Comparison of ENCODE assay signal across 21 cellular contexts in genomic region chr3:4695846-4696245, GRCh38.
DNase-seq lines count a peak whose midpoint lies in the region; ATAC-seq and TF ChIP-seq lines count a peak whose summit lies in the region.
"Had no signal": no experiment of that assay in that cellular context is flagged by ENCODE, and none has a peak within 500 bp of the region (broad histone marks: within the 10 kb centered on the region; RNA-seq: fewer than 3 reads in every experiment).

No MANE protein-coding gene starts in this region.

- peaks cover 0 to 28% of the 10 kb centered on the region in 2 donors for H3K36me3 ChIP-seq in left lung
- H3K36me3 ChIP-seq: SJCRH30 had no signal

- peaks cover 4% of the 10 kb centered on the region for H3K4me1 Mint-ChIP-seq in activated CD4-positive, alpha-beta T cell treated with anti-CD3 and anti-CD28 coated beads, Interleukin-2, amount 10 ng/mL, durations not matched to agents 24 days and 14 days
- H3K4me1 Mint-ChIP-seq in activated T-helper 17 cell treated with anti-CD3 and anti-CD28 coated beads, Interleukin-2, amount 50 U/mL, for 72 hours = peaks cover 11% of the 10 kb centered on the region

- H3K9me3 Mint-ChIP-seq in activated CD4-positive, alpha-beta T cell treated with anti-CD3 and anti-CD28 coated beads, Interleukin-2, amount 10 ng/mL, durations not matched to agents 24 days and 14 days = no peaks in the 10 kb centered on the region
- no peaks in the 10 kb centered on the region for H3K9me3 Mint-ChIP-seq in activated T-helper 17 cell treated with anti-CD3 and anti-CD28 coated beads, Interleukin-2, amount 50 U/mL, for 72 hours
- H3K9me3 Mint-ChIP-seq: CD4-positive, alpha-beta memory T cell had no signal

- H3K4me3 Mint-ChIP-seq in activated CD4-positive, alpha-beta T cell treated with anti-CD3 and anti-CD28 coated beads, Interleukin-2, amount 10 ng/mL, durations not matched to agents 24 days and 14 days = no peak overlapping the region
- no peak overlapping the region for H3K4me3 Mint-ChIP-seq in activated T-helper 17 cell treated with anti-CD3 and anti-CD28 coated beads, Interleukin-2, amount 50 U/mL, for 72 hours
- H3K4me3 Mint-ChIP-seq: CD4-positive, alpha-beta memory T cell had no signal

- DNase-seq in activated CD4-positive, alpha-beta T cell treated with anti-CD3 and anti-CD28 coated beads, Interleukin-2, amount 10 ng/mL, durations not matched to agents 24 days and 14 days = no peak
- no peak for DNase-seq in activated CD4-positive, alpha-beta T cell treated with anti-CD3 and anti-CD28 coated beads, Interleukin-2, amount 50 U/mL, for 1 hour
- DNase-seq in left lung = no peak
- no peak for DNase-seq in T-helper 1 cell
- no peak for DNase-seq in stimulated activated naive CD4-positive, alpha-beta T cell treated with Interleukin-2 at 50 U/mL for 16 hours (lab: John Stamatoyannopoulos, UW)
- no peak for DNase-seq in posterior vena cava (ENCODE audit: low spot score)
- DNase-seq: Calu3; CD4-positive, alpha-beta memory T cell; DMS153; KBM-7; NCI-H1092; NCI-H146; NCI-H2029; NCI-H226; NCI-H524 treated with DMSO at 0.1 percent for 48 hours; NCI-H82; SJCRH30 had no signal

- no peaks in the 10 kb centered on the region for H3K27me3 ChIP-seq in left lung
- H3K27me3 ChIP-seq: BLaER1 treated with 17β-estradiol and CSF1 and Interleukin-3, amounts not matched to agents 10 nM and 100 nM; SJCRH30 had no signal

- H3K27ac Mint-ChIP-seq in activated CD4-positive, alpha-beta T cell treated with anti-CD3 and anti-CD28 coated beads, Interleukin-2, amount 10 ng/mL, durations not matched to agents 24 days and 14 days = peak overlapping the region; percentile 34
- H3K27ac Mint-ChIP-seq in activated T-helper 17 cell treated with anti-CD3 and anti-CD28 coated beads, Interleukin-2, amount 50 U/mL, for 72 hours = peak overlapping the region; percentile 52

- no peak overlapping the region for H3K4me3 ChIP-seq in left lung
- H3K4me3 ChIP-seq: BLaER1 treated with 17β-estradiol and CSF1 and Interleukin-3, amounts not matched to agents 10 nM and 100 nM; SJCRH30 had no signal

- intact Hi-C loops in activated CD4-positive, alpha-beta T cell treated with anti-CD3 and anti-CD28 coated beads, Interleukin-2, amount 10 ng/mL, durations not matched to agents 24 days and 14 days (cut with micrococcal nuclease) = no loop called here
- intact Hi-C loops in left lung (cut with DNase I) (no loop called here), posterior vena cava (cut with DNase I) (no loop called here)

- TF ChIP-seq CTCF in left lung (IDR thresholded peaks at IDR 0.05) = no peak

- peaks cover 72% of the 10 kb centered on the region for H3K36me3 Mint-ChIP-seq in activated CD4-positive, alpha-beta T cell treated with anti-CD3 and anti-CD28 coated beads, Interleukin-2, amount 10 ng/mL, durations not matched to agents 24 days and 14 days (ENCODE audit: low read depth)
- H3K36me3 Mint-ChIP-seq in activated T-helper 17 cell treated with anti-CD3 and anti-CD28 coated beads, Interleukin-2, amount 50 U/mL, for 72 hours (ENCODE audit: low read depth) = peaks cover 94% of the 10 kb centered on the region

- no peaks in the 10 kb centered on the region for H3K27me3 Mint-ChIP-seq in activated CD4-positive, alpha-beta T cell treated with anti-CD3 and anti-CD28 coated beads, Interleukin-2, amount 10 ng/mL, durations not matched to agents 24 days and 14 days
- no peaks in the 10 kb centered on the region for H3K27me3 Mint-ChIP-seq in activated T-helper 17 cell treated with anti-CD3 and anti-CD28 coated beads, Interleukin-2, amount 50 U/mL, for 72 hours
- H3K27me3 Mint-ChIP-seq: CD4-positive, alpha-beta memory T cell had no signal

- peak overlapping the region in 1 of 2 donors; percentile 37 for H3K27ac ChIP-seq in left lung
- H3K27ac ChIP-seq: 22Rv1; BLaER1 treated with 17β-estradiol and CSF1 and Interleukin-3, amounts not matched to agents 10 nM and 100 nM; SJCRH30 had no signal

- no peak for ATAC-seq in activated T-helper 17 cell treated with anti-CD3 and anti-CD28 coated beads, Interleukin-2, amount 50 U/mL, for 72 hours (replicated peaks)
- peak; percentile 73 for ATAC-seq in left lung
- ATAC-seq in HG02870 (IDR thresholded peaks at IDR 0.05; ENCODE audit: unreplicated experiment) = no peak

- H3K9me3 ChIP-seq in left lung = no peaks in the 10 kb centered on the region
- H3K9me3 ChIP-seq: SJCRH30 had no signal

- peaks cover 0 to 6% of the 10 kb centered on the region in 2 donors for H3K4me1 ChIP-seq in left lung
- H3K4me1 ChIP-seq: SJCRH30 had no signal
